ENCODE assay signal across 8 cellular contexts in the genomic region with DNA sequence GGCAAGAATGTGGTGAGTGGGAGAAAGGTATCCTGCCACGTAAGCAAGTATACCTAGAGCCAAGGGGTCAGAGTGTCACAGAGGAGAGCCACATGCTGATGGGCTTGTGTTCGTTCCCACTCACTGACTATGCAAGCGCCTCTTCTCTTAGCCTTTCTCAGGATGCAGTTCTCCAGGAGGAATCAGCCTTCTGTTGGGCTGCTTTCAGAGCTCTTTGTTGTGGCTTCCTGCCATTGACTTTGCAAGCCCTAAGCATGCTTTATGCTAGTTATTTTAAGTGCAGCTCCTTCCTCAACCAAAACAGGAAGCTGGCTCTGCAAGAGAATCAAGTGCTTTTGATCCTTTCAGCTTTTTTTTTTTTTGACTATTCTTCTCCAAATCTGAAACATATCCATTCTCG.
A peak's percentile ranks its signal among the peaks of the same experiment; 100 is the strongest.
DNase-seq lines count a peak whose midpoint lies in the region; ATAC-seq and TF ChIP-seq lines count a peak whose summit lies in the region.

No MANE protein-coding gene starts in this region.

- peaks cover 23% of the 10 kb centered on the region for H3K36me3 ChIP-seq in endodermal cell (ENCODE audit: control insufficient read depth, insufficient read depth, low read length)

- no peak for TF ChIP-seq CTCF in endodermal cell (conservative IDR thresholded peaks at IDR 0.05)

- H3K27ac ChIP-seq in endodermal cell (ENCODE audit: low read depth, low read length), result no peak overlapping the region

- ATAC-seq in HG02610 (IDR thresholded peaks at IDR 0.05; ENCODE audit: unreplicated experiment), result peak; percentile 64
- no peak for ATAC-seq in GM18907 (IDR thresholded peaks at IDR 0.05; ENCODE audit: unreplicated experiment)

- no peaks in the 10 kb centered on the region for H3K27me3 Mint-ChIP-seq in endodermal cell (ENCODE audit: insufficient read depth)

- H3K4me3 Mint-ChIP-seq in endodermal cell, result no peak overlapping the region

- no peaks in the 10 kb centered on the region for H3K27me3 ChIP-seq in endodermal cell (ENCODE audit: control insufficient read depth, insufficient read depth, low read length, poor library complexity, severe bottlenecking)

- H3K4me3 ChIP-seq in endodermal cell (ENCODE audit: low read length), result no peak overlapping the region

- H3K4me1 Mint-ChIP-seq in endodermal cell, result peaks cover 16% of the 10 kb centered on the region

- DNase-seq in T follicular helper cell (ENCODE audit: low read depth) (peak; percentile 23), endodermal cell (peak; percentile 66), renal cortical epithelial cell (ENCODE audit: low read depth) (peak; percentile 27), OCI-M1 (lab: John Stamatoyannopoulos, UW) (no peak), hepatic stellate cell (ENCODE audit: low spot score) (no peak)
- no peak for DNase-seq in NK-92 treated with Interleukin-12 subunit alpha and Interleukin-12 subunit beta, amount 100 ng/mL, for 24 hours (lab: John Stamatoyannopoulos, UW)

- 80 to 90% methylated on average over 3 to 4 of the region's 4 CpGs for whole genome bisulfite sequencing in endodermal cell (ENCODE audit: insufficient coverage in 1 of 2, insufficient read length in 1 of 2), 2 experiments

- peaks cover 6% of the 10 kb centered on the region for H3K4me1 ChIP-seq in endodermal cell (ENCODE audit: control insufficient read depth, insufficient read depth, low read length)

- peak overlapping the region; percentile 55 for H3K27ac Mint-ChIP-seq in endodermal cell

- no peak overlapping the region for H3K9ac ChIP-seq in endodermal cell (ENCODE audit: extremely low read depth, low read length, poor library complexity, severe bottlenecking)

- peaks cover 5% of the 10 kb centered on the region for H3K9me3 Mint-ChIP-seq in endodermal cell

- H3K9me3 ChIP-seq in endodermal cell (ENCODE audit: control insufficient read depth, low read length), result peaks cover 7% of the 10 kb centered on the region

- peaks cover 31% of the 10 kb centered on the region for H3K36me3 Mint-ChIP-seq in endodermal cell (ENCODE audit: low read depth)

Comparison
In these comparisons a context has a peak if more than half of its experiments do, and no peak if none do; other contexts are left out.
1. DNase-seq: peak in T follicular helper cell (single experiment), endodermal cell (single experiment) and renal cortical epithelial cell (single experiment); none in OCI-M1 (single experiment), NK-92 treated with Interleukin-12 subunit alpha and Interleukin-12 subunit beta, amount 100 ng/mL, for 24 hours (single experiment) and hepatic stellate cell (single experiment).